8 cellular contexts compared by ENCODE assay signal in genomic region chr1:147539122-147539575, GRCh38. TPM values are rescaled to one million over a fixed set of nuclear protein-coding genes. Genes with fewer than 3 reads are reported as not detected.
DNase-seq lines count a peak whose midpoint lies in the region; ATAC-seq and TF ChIP-seq lines count a peak whose summit lies in the region.

No MANE protein-coding gene starts in this region.

- no peak for ATAC-seq in GM21381 (IDR thresholded peaks at IDR 0.05; ENCODE audit: unreplicated experiment)

- H3K9me3 Mint-ChIP-seq in neural crest cell (no peaks in the 10 kb centered on the region), endodermal cell (no peaks in the 10 kb centered on the region)

- no peaks in the 10 kb centered on the region for H3K36me3 ChIP-seq in BJ (ENCODE audit: control insufficient read depth, insufficient read depth, low read length)
- no peaks in the 10 kb centered on the region for H3K36me3 ChIP-seq in endodermal cell (ENCODE audit: control insufficient read depth, insufficient read depth, low read length)

- 69 to 75% methylated on average over 2 to 4 of the region's 4 CpGs for WGBS in endodermal cell (ENCODE audit: insufficient coverage in 1 of 2, insufficient read length in 1 of 2), 2 experiments

- POLR2A ChIA-PET in BJ (lab: Charles Lee), result no interaction called here

- no peaks in the 10 kb centered on the region for H3K9me3 ChIP-seq in endodermal cell (ENCODE audit: control insufficient read depth, low read length)

- H3K4me1 Mint-ChIP-seq in neural crest cell (peaks cover 32% of the 10 kb centered on the region), endodermal cell (peaks cover 34% of the 10 kb centered on the region)

- no peaks in the 10 kb centered on the region for H3K27me3 ChIP-seq in BJ (ENCODE audit: control insufficient read depth, insufficient read depth, low read length)
- H3K27me3 ChIP-seq in endodermal cell (ENCODE audit: control insufficient read depth, insufficient read depth, low read length, poor library complexity, severe bottlenecking), result no peaks in the 10 kb centered on the region

- no peak overlapping the region for H3K27ac ChIP-seq in endodermal cell (ENCODE audit: low read depth, low read length)

- DNase-seq in BJ (ENCODE audit: low read depth) (peak; percentile 92), LHCN-M2 (ENCODE audit: low read depth) (peak; percentile 92), cardiac fibroblast (ENCODE audit: low read depth in 2 of 2) (peak; percentile 94 to 96), neural crest cell (ENCODE audit: low read depth, low spot score) (peak; percentile 8), NCI-H2107 treated with DMSO at 0.1 percent for 48 hours (lab: John Stamatoyannopoulos, UW; ENCODE audit: unreplicated experiment) (no peak), endodermal cell (no peak), NCI-H2171 treated with DMSO at 0.1 percent for 48 hours (lab: John Stamatoyannopoulos, UW) (no peak)

- H3K36me3 Mint-ChIP-seq in neural crest cell (ENCODE audit: low read depth) (no peaks in the 10 kb centered on the region), endodermal cell (ENCODE audit: low read depth) (no peaks in the 10 kb centered on the region)

- H3K4me3 ChIP-seq in BJ (ENCODE audit: low read depth, low read length) (no peak overlapping the region), cardiac fibroblast (replicated peaks in 1 of 2; ENCODE audit: low read depth in 2 of 2, low read length in 2 of 2) (no peak overlapping the region), endodermal cell (ENCODE audit: low read length) (no peak overlapping the region)

- H3K27ac Mint-ChIP-seq in neural crest cell (ENCODE audit: unreplicated experiment) (no peak overlapping the region), endodermal cell (no peak overlapping the region)

- TF ChIP-seq CTCF in BJ (IDR thresholded peaks at IDR 0.05; ENCODE audit: insufficient read depth, low read depth, low read length) (no peak), cardiac fibroblast (IDR thresholded peaks at IDR 0.05; ENCODE audit: low read depth, low read length) (no peak), neural crest cell (conservative IDR thresholded peaks at IDR 0.05) (no peak), endodermal cell (conservative IDR thresholded peaks at IDR 0.05) (no peak)

- CTCF ChIA-PET in BJ (lab: Yijun Ruan, JAX), result interaction anchor here (0.6 to 1.3 kb wide), 4 partner anchors 35 to 91 kb away, joined by 3 to 4 read pairs (median 3); no protein-coding TSS in a partner anchor

- peaks cover 19% of the 10 kb centered on the region for H3K4me1 ChIP-seq in endodermal cell (ENCODE audit: control insufficient read depth, insufficient read depth, low read length)

- no peak overlapping the region for H3K9ac ChIP-seq in endodermal cell (ENCODE audit: extremely low read depth, low read length, poor library complexity, severe bottlenecking)

- H3K4me3 Mint-ChIP-seq in neural crest cell (peak overlapping the region; percentile 70), endodermal cell (no peak overlapping the region)

- no peaks in the 10 kb centered on the region for H3K27me3 Mint-ChIP-seq in neural crest cell (ENCODE audit: low read depth)
- no peaks in the 10 kb centered on the region for H3K27me3 Mint-ChIP-seq in endodermal cell (ENCODE audit: insufficient read depth)

RNA-seq across cellular contexts. Expression of gene BCL9, which starts 2.2 kb away (rescaled TPM):
- polyA plus RNA-seq in BJ (2011; rRNA removed), result 4.8 and 5.3 TPM in 2 replicates
- polyA minus RNA-seq in BJ (2011; rRNA and poly(A)+ RNA removed), result 6.2 and 8.7 TPM in 2 replicates
- total RNA-seq in LHCN-M2 (2014; rRNA removed), result 6.2 and 10.2 TPM in 2 replicates
- 3.9 TPM for polyA plus RNA-seq in LHCN-M2 (2012)
- total RNA-seq in neural crest cell, result 58.4 and 58.8 TPM in 2 replicates
- 10 to 100 TPM; 63.8 to 77.5 TPM for total RNA-seq in endodermal cell
- polyA plus RNA-seq in endodermal cell (2013, experiment 1 of 2), result 53.2 TPM
- polyA plus RNA-seq in endodermal cell (2013, experiment 2 of 2), result 51.7 TPM

Comparison
In these comparisons a context has a peak if more than half of its experiments do, and no peak if none do; other contexts are left out.
1. DNase-seq: peak in BJ (single experiment), LHCN-M2 (single experiment), cardiac fibroblast (2 of 2) and neural crest cell (single experiment); none in NCI-H2107 treated with DMSO at 0.1 percent for 48 hours (single experiment), endodermal cell (single experiment) and NCI-H2171 treated with DMSO at 0.1 percent for 48 hours (single experiment).